In the genomic region with DNA sequence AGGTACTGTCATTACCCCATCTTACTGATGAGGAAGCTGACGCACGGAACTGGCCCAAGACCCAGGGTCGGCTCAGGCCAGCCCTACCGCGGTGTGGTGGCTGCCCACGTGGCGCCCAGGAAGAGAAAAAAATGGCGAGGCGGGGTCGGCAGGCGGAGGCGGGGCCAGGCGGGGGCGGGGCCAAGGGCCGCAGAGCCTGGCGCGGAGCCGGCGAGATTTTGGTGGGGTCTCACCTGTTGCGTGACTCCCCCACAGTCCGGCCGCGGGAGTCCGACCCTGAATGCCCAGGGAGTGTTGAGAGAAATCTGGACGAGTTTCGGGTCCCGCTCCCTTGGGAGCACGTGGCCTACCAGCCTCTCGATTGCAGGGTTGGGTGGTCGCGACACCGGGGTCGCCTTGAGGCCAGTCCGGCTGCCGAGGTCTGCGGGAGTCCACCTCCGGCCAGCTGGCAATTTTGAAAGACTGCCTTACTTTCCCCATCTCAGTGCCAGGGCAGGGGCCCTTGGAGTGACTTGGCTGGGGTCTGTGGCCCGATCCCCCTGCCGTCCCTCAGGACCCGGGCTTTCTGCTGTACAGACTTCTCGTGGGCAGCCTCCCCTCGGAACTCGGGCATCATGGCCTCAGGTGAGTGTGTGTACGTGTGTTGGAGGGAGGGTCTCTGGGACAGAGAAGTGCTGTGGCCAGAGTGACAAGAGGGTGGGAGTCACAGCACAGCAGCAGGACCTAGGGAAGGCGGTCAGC, we compare ENCODE assay signal across 8 cellular contexts. TPM values are rescaled to one million over a fixed set of nuclear protein-coding genes. Genes with fewer than 3 reads are reported as not detected.
DNase-seq lines count a peak whose midpoint lies in the region; ATAC-seq and TF ChIP-seq lines count a peak whose summit lies in the region.

A gene (plus strand): TSS at position 183 of the 741 bp plus-strand sequence. CDS start 1,339 bp downstream, outside the sequence.

- H3K36me3 ChIP-seq in SU-DHL-6 (ENCODE audit: low read length) (no peaks in the 10 kb centered on the region), heart left ventricle (no peaks in the 10 kb centered on the region), prostate gland (no peaks in the 10 kb centered on the region), urinary bladder (ENCODE audit: insufficient read depth) (no peaks in the 10 kb centered on the region)

- DNase-seq in DMS79 (lab: John Stamatoyannopoulos, UW) (peak; percentile 5), KBM-7 (peak; percentile 44), heart left ventricle (peak; percentile 74 to 91 (median 84)), prostate gland (ENCODE audit: low spot score) (peak; percentile 59)
- DNase-seq in activated naive CD8-positive, alpha-beta T cell treated with anti-CD3 and anti-CD28 coated beads, Interleukin-2, amount 50 U/mL, for 16 hours (ENCODE audit: low read depth, low spot score), result peak; percentile 37

- in situ Hi-C loops in KBM-7 (cut with MboI; ENCODE audit: low pct_unique_long_range_greater_than_20kb, low sequenced_read_pairs), result no loop called here

- peaks cover 17% of the 10 kb centered on the region for H3F3A ChIP-seq in SU-DHL-6 (ENCODE audit: insufficient read depth)

- H3K9me3 ChIP-seq in SU-DHL-6 (ENCODE audit: insufficient read depth, low read length) (no peaks in the 10 kb centered on the region), heart left ventricle (no peaks in the 10 kb centered on the region), prostate gland (no peaks in the 10 kb centered on the region)

- H2AFZ ChIP-seq in SU-DHL-6 (ENCODE audit: low read depth, low read length, severe bottlenecking), result peak within 1 kb of the TSS; percentile 89

- H4K20me1 ChIP-seq in SU-DHL-6 (ENCODE audit: low read depth, low read length), result no peaks in the 10 kb centered on the region

- peak within 1 kb of the TSS; percentile 42 for H3K27ac ChIP-seq in SU-DHL-6 (ENCODE audit: low read depth, low read length)
- H3K27ac ChIP-seq in heart left ventricle, result peak within 1 kb of the TSS; percentile 28 to 96 (median 80)
- H3K27ac ChIP-seq in prostate gland, result peak within 1 kb of the TSS; percentile 82
- H3K27ac ChIP-seq in urinary bladder (ENCODE audit: low read depth), result peak within 1 kb of the TSS; percentile 80

- TF ChIP-seq POLR2A in heart left ventricle (IDR thresholded peaks at IDR 0.05) (no peak), prostate gland (IDR thresholded peaks at IDR 0.05) (peak; percentile 10)

- H3K4me1 ChIP-seq in heart left ventricle (peaks cover 0 to 94% (median 34%) of the 10 kb centered on the region in 12 donors), prostate gland (replicated peaks) (peaks cover 8% of the 10 kb centered on the region), urinary bladder (ENCODE audit: insufficient read depth) (no peaks in the 10 kb centered on the region)

- H3K79me2 ChIP-seq in SU-DHL-6 (ENCODE audit: insufficient read depth, low read length), result peaks cover 25% of the 10 kb centered on the region; the same call in 1 of the 2 replicates

- no peaks in the 10 kb centered on the region for H3K9me2 ChIP-seq in SU-DHL-6 (replicated peaks; ENCODE audit: insufficient read depth, low read length)

- H3K4me3 ChIP-seq in SU-DHL-6 (ENCODE audit: insufficient read depth, low read length, poor library complexity, severe bottlenecking), result peak within 1 kb of the TSS; percentile 79
- peak within 1 kb of the TSS; percentile 46 to 86 (median 68) for H3K4me3 ChIP-seq in heart left ventricle
- H3K4me3 ChIP-seq in prostate gland, result peak within 1 kb of the TSS; percentile 58 to 64
- H3K4me3 ChIP-seq in urinary bladder (ENCODE audit: low read depth, low read length), result peak within 1 kb of the TSS; percentile 58

- peak within 1 kb of the TSS; percentile 85 for H3K4me2 ChIP-seq in SU-DHL-6 (ENCODE audit: low read depth, low read length, poor library complexity, severe bottlenecking)

- TF ChIP-seq CTCF in SU-DHL-6 (IDR thresholded peaks at IDR 0.05; ENCODE audit: insufficient read depth, low read length, poor library complexity, severe bottlenecking) (no peak), heart left ventricle (IDR thresholded peaks at IDR 0.05) (no peak), prostate gland (IDR thresholded peaks at IDR 0.05) (no peak)

- peak within 1 kb of the TSS; percentile 77 for H3K9ac ChIP-seq in SU-DHL-6 (ENCODE audit: low read length)

- peak; percentile 44 for ATAC-seq in GM21529 (IDR thresholded peaks at IDR 0.05; ENCODE audit: unreplicated experiment)
- ATAC-seq in heart left ventricle, result peak; percentile 39 to 77 (median 70)

- H3K27me3 ChIP-seq in SU-DHL-6 (ENCODE audit: low read length) (no peaks in the 10 kb centered on the region), heart left ventricle (no peaks in the 10 kb centered on the region), prostate gland (replicated peaks; ENCODE audit: insufficient read depth) (no peaks in the 10 kb centered on the region)

- 0 to 1% (median 1%) methylated on average over 27 to 45 of the region's 45 CpGs for WGBS in heart left ventricle, 4 donors
- 1% methylated on average over 32 of the region's 45 CpGs for WGBS in prostate gland
- under 1% methylated on average over 45 of the region's 45 CpGs for WGBS in urinary bladder

- intact Hi-C loops in heart left ventricle (cut with DNase I), result loop anchor here in 3 of 10 donors (2.0 to 10.0 kb wide), 3 partner anchors 65 to 73 kb away; a partner anchor contains a TSS
- intact Hi-C loops in prostate gland (cut with DNase I), result no loop called here

RNA-seq across cellular contexts. Expression of the gene that starts here (rescaled TPM):
- total RNA-seq in heart left ventricle, result 10 to 100 TPM in 5 of 9 donors, 1 to 10 TPM in 4; 7.5 to 29.9 (median 10.0) TPM
- 10 to 100 TPM in 1 of 2 donors, 1 to 10 TPM in 1; 7.4 to 17.1 TPM for polyA plus RNA-seq in heart left ventricle
- 10 to 100 TPM; 40.1 to 72.3 TPM for total RNA-seq in prostate gland
- 36.1 TPM for total RNA-seq in urinary bladder
- 29.2 TPM for polyA plus RNA-seq in urinary bladder

Comparison
In these comparisons a context has a peak if more than half of its experiments do, and no peak if none do; other contexts are left out.
1. Peak in every context shown above with its lines: DNase-seq, ATAC-seq, H3K4me3 ChIP-seq and H3K27ac ChIP-seq.
2. DNase-seq: peak in every context shown above with its lines; median percentile 84 in heart left ventricle; 59 in prostate gland; 44 in KBM-7; 37 in activated naive CD8-positive, alpha-beta T cell treated with anti-CD3 and anti-CD28 coated beads, Interleukin-2, amount 50 U/mL, for 16 hours; 5 in DMS79.